In the genomic region with DNA sequence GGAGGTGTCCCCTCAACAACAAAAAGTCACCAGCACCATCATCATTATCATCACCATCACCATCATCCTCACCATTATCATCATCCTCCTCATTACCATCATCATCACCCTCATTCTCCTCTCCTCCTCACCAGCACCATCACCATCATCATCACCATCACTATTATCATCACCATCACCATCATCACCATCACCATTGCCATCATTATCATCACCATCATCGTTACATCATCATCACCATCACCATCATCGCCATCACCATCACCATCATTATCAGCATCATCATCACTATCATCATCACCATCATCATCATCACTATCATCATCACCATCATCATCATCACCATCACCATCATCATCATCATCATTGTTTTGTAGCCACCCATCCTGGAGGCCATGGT, we compare ENCODE assay signal across 19 cellular contexts.
A peak's percentile ranks its signal among the peaks of the same experiment; 100 is the strongest.
DNase-seq lines count a peak whose midpoint lies in the region; ATAC-seq, FAIRE-seq and TF ChIP-seq lines count a peak whose summit lies in the region.
"Had no signal": no experiment of that assay in that cellular context is flagged by ENCODE, and none has a peak within 500 bp of the region (broad histone marks: within the 10 kb centered on the region; RNA-seq: fewer than 3 reads in every experiment).

No MANE protein-coding gene starts in this region.

- no peak overlapping the region for H3K27ac ChIP-seq in K562 (ENCODE audit: extremely low read depth, low read depth, low read length)
- H3K27ac ChIP-seq: GM23248 had no signal

- BruUV-seq in K562 (replicated peaks; lab: Mats Ljungman, UMichigan): no TSS peak

- 0% methylated on average over 1 of the region's 2 CpGs for WGBS in K562 (ENCODE audit: insufficient coverage, low coverage, missing lambda C conversion rate)

- H3K4me1 ChIP-seq in K562 (replicated peaks in 1 of 2; ENCODE audit: control insufficient read depth in 2 of 2, insufficient read depth in 2 of 2, low read length in 2 of 2): no peaks in the 10 kb centered on the region
- H3K4me1 ChIP-seq: BE2C, Caco-2 had no signal

- TF ChIP-seq EP300 in K562 (IDR thresholded peaks at IDR 0.05; ENCODE audit: low read length): no peak

- no peaks in the 10 kb centered on the region for H3K9me1 ChIP-seq in K562 (ENCODE audit: control insufficient read depth, insufficient read depth, low read length)

- intact Hi-C loops in K562 (cut with micrococcal nuclease): no loop called here

- no peak for TF ChIP-seq CTCF in K562 (IDR thresholded peaks at IDR 0.05 in 2 of 3, conservative IDR thresholded peaks at IDR 0.05 in 1 of 3; ENCODE audit: insufficient read depth in 2 of 3, low read depth in 1 of 3, low read length in 3 of 3)

- H3K4me3 ChIP-seq in K562: no peak overlapping the region
- H3K4me3 ChIP-seq: GM23248 had no signal

- peaks cover under 1% of the 10 kb centered on the region; the same call in 1 of the 2 replicates for H4K20me1 ChIP-seq in K562 (replicated peaks; ENCODE audit: control insufficient read depth, insufficient read depth, low read length)

- TF ChIP-seq POLR2A in GM12892 (IDR thresholded peaks at IDR 0.05; ENCODE audit: low read depth, low read length): no peak
- TF ChIP-seq POLR2A in K562 (conservative IDR thresholded peaks at IDR 0.05): no peak

- CTCF ChIA-PET in HEK293T (lab: Yijun Ruan, JAX) (no interaction called here), K562 (lab: Yijun Ruan, JAX; ENCODE audit: low intra/inter-chr PET ratio) (no interaction called here)

- TF ChIP-seq RAD21 in K562 (CRISPR knock-in tag; conservative IDR thresholded peaks at IDR 0.05 in 1 of 2, IDR thresholded peaks at IDR 0.05 in 1 of 2): no peak

- FAIRE-seq in GM12892 (lab: Jason Lieb, UNC): peak; percentile 30
- FAIRE-seq in K562 (lab: Jason Lieb, UNC): no peak
- peak; percentile 100 for FAIRE-seq in urothelium cell line (lab: Jason Lieb, UNC)
- FAIRE-seq: D721Med, G401.6, H54 had no signal

- no peaks in the 10 kb centered on the region for H3K9me3 ChIP-seq in K562 (replicated peaks; ENCODE audit: control insufficient read depth, insufficient read depth, low read depth, low read length)
- H3K9me3 ChIP-seq: BE2C, Caco-2 had no signal

- POLR2A ChIA-PET in HEK293T (lab: Yijun Ruan, JAX) (no interaction called here), K562 (lab: Yijun Ruan, JAX) (no interaction called here)

- no peaks in the 10 kb centered on the region for H3K36me3 ChIP-seq in K562 (ENCODE audit: control insufficient read depth, insufficient read depth, low read length)
- H3K36me3 ChIP-seq: BE2C had no signal

- H3K4me2 ChIP-seq in K562 (ENCODE audit: insufficient read depth, low read length): no peak overlapping the region

- DNase-seq in GM12892 (ENCODE audit: insufficient read length): no peak
- DNase-seq in HEK293T (ENCODE audit: extremely low spot score): no peak
- no peak for DNase-seq in K562 (ENCODE audit: extremely low read depth in 1 of 4, low spot score in 3 of 4)
- DNase-seq in urothelium cell line (ENCODE audit: low spot score): no peak
- DNase-seq in GF-D8 (lab: John Stamatoyannopoulos, UW): no peak
- no peak for DNase-seq in NCI-H2081 treated with DMSO at 0.1 percent for 48 hours (lab: John Stamatoyannopoulos, UW)
- DNase-seq: BE2C; C1 segment of cervical spinal cord; CD4-positive, CD25-positive, alpha-beta regulatory T cell; GM23248; IMR-90; Karpas-422; KBM-7 had no signal

- no peak overlapping the region for H2AFZ ChIP-seq in K562 (ENCODE audit: low read depth, low read length)
- H2AFZ ChIP-seq: GM23248 had no signal

- no peaks in the 10 kb centered on the region for H3K79me2 ChIP-seq in K562 (ENCODE audit: control insufficient read depth, insufficient read depth, low read length)

- ATAC-seq in K562: no peak
- no peak for ATAC-seq in GM18868 (IDR thresholded peaks at IDR 0.05; ENCODE audit: unreplicated experiment)
- ATAC-seq: HCT116 had no signal

- H3K9ac ChIP-seq in K562 (ENCODE audit: insufficient read depth in 1 of 2, low read depth in 2 of 2, low read length in 2 of 2): no peak overlapping the region
- H3K9ac ChIP-seq: GM23248 had no signal

- in situ Hi-C loops in K562 (cut with MboI): no loop called here

- peaks cover 0 to 19% of the 10 kb centered on the region in 2 experiments; a peak in 2 of 5 replicates for H3K27me3 ChIP-seq in K562 (ENCODE audit: control insufficient read depth in 2 of 2, insufficient read depth in 2 of 2, low read length in 2 of 2)

TF ChIP-seq in HEK293T, 16 proteins besides CTCF, POLR2A, EP300 and RAD21:
- TF ChIP-seq ZNF384 (IDR thresholded peaks at IDR 0.05) (no peak), CTBP1 (IDR thresholded peaks at IDR 0.05; ENCODE audit: borderline replicate concordance) (0 out of 2 replicates have a peak, but pooled peaks have one; percentile 38), FOXA1 (IDR thresholded peaks at IDR 0.05) (no peak), HDGF (IDR thresholded peaks at IDR 0.05; ENCODE audit: borderline replicate concordance) (no peak), BHLHE40 (IDR thresholded peaks at IDR 0.05; ENCODE audit: borderline replicate concordance) (no peak), SP1 (IDR thresholded peaks at IDR 0.05) (no peak), NFRKB (IDR thresholded peaks at IDR 0.05) (no peak), FOXM1 (IDR thresholded peaks at IDR 0.05; ENCODE audit: borderline replicate concordance) (no peak)

TF ChIP-seq in K562, 482 proteins besides CTCF, POLR2A, EP300 and RAD21:
- TF ChIP-seq GABPB2 (CRISPR knock-in tag; conservative IDR thresholded peaks at IDR 0.05): no peak
- peak in 1 of 2 experiments; percentile 34; a peak in 1 of 4 replicates for TF ChIP-seq HDAC1 (IDR thresholded peaks at IDR 0.05)
- TF ChIP-seq CTBP1 (IDR thresholded peaks at IDR 0.05; ENCODE audit: borderline replicate concordance): 0 out of 2 replicates have a peak, but pooled peaks have one; percentile 20
- TF ChIP-seq, protein P1, sequence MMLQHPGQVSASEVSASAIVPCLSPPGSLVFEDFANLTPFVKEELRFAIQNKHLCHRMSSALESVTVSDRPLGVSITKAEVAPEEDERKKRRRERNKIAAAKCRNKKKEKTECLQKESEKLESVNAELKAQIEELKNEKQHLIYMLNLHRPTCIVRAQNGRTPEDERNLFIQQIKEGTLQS (IDR thresholded peaks at IDR 0.05): peak; percentile 51; the same call in 1 of the 2 replicates
- TF ChIP-seq, protein P1 (CRISPR knock-in tag; conservative IDR thresholded peaks at IDR 0.05): no peak
- peak; percentile 47 to 68; a peak in 2 of 4 replicates for TF ChIP-seq KDM1A (IDR thresholded peaks at IDR 0.05)
